Comparison of ENCODE assay signal across 8 cellular contexts in genomic region chr16:84116720-84117481, GRCh38. TPM values are rescaled to one million over a fixed set of nuclear protein-coding genes. Genes with fewer than 3 reads are reported as not detected.
DNase-seq lines count a peak whose midpoint lies in the region; ATAC-seq and TF ChIP-seq lines count a peak whose summit lies in the region.

Gene MBTPS1 (minus strand): TSS chr16:84116942. CDS start chr16:84101783, 15,159 bp downstream.

- intact Hi-C loops in IMR-90 (cut with micrococcal nuclease) = loop anchor here (5.0 to 10.0 kb wide), 2 partner anchors 60 to 368 kb away; no protein-coding TSS in a partner anchor
- intact Hi-C loops in OCI-LY7 (cut with micrococcal nuclease; ENCODE audit: unreplicated experiment) = loop anchor here (1.0 kb wide), 1 partner anchor 32 kb away; no protein-coding TSS in a partner anchor
- intact Hi-C loops in mucosa of descending colon (cut with DNase I, micrococcal nuclease) = no loop called here

- H2AK5ac ChIP-seq in IMR-90 (ENCODE audit: low read depth, low read length) = peak within 1 kb of the TSS; percentile 85

- H3K4ac ChIP-seq in IMR-90 (ENCODE audit: low read depth, low read length) = peak within 1 kb of the TSS; percentile 55

- CTCF ChIA-PET in IMR-90 (lab: Yijun Ruan, JAX) = interaction anchor here (0.8 to 2.0 kb wide), 4 partner anchors 32 to 70 kb away, joined by 3 to 7 read pairs (median 4); partner anchors contain the start of gene TAF1C
- CTCF ChIA-PET in OCI-LY7 (lab: Charles Lee; ENCODE audit: unreplicated experiment) = interaction anchor here (1.1 to 1.5 kb wide), 2 partner anchors 29 to 32 kb away, joined by 4 to 5 read pairs; no protein-coding TSS in a partner anchor

- peaks cover 10 to 29% of the 10 kb centered on the region in 2 experiments for H3K79me1 ChIP-seq in IMR-90 (ENCODE audit: low read depth in 1 of 2, low read length in 2 of 2)

- H4K8ac ChIP-seq in IMR-90 (ENCODE audit: low read depth in 2 of 2, low read length in 2 of 2) = peak within 1 kb of the TSS; percentile 84 to 98

- ATAC-seq in GM21528 (IDR thresholded peaks at IDR 0.05; ENCODE audit: low FRiP score, unreplicated experiment) (peak; percentile 90), IMR-90 (ENCODE audit: low read depth) (peak; percentile 96), mucosa of descending colon (peak; percentile 98)

- H3K9ac ChIP-seq in IMR-90 (ENCODE audit: low read depth, low read length) = peak within 1 kb of the TSS; percentile 98

- TF ChIP-seq POLR2A in IMR-90 (IDR thresholded peaks at IDR 0.05; ENCODE audit: low read depth, low read length) = peak; percentile 83

- H2BK5ac ChIP-seq in IMR-90 (ENCODE audit: low read depth, low read length, poor library complexity, severe bottlenecking) = peak within 1 kb of the TSS; percentile 76

- H3K79me2 ChIP-seq in OCI-LY7 (ENCODE audit: insufficient read depth, low read depth, low read length) = peaks cover 52% of the 10 kb centered on the region

- no peak within 1 kb of the TSS for H2BK15ac ChIP-seq in IMR-90 (ENCODE audit: low read depth, low read length)

- H2AK9ac ChIP-seq in IMR-90 (replicated peaks; ENCODE audit: low read depth, low read length, poor library complexity) = peak within 1 kb of the TSS; percentile 89

- H3K56ac ChIP-seq in IMR-90 (ENCODE audit: extremely low read depth, insufficient read depth, low read length) = peak within 1 kb of the TSS; percentile 76

- DNase-seq in DMS 273 (lab: John Stamatoyannopoulos, UW; ENCODE audit: unreplicated experiment) (peak; percentile 99), IMR-90 (peak; percentile 97), OCI-LY7 (ENCODE audit: low spot score) (peak; percentile 97), activated T-cell treated with anti-CD3 and anti-CD28 coated beads for 24 hours (ENCODE audit: low read depth) (peak; percentile 97), epithelial cell of esophagus (ENCODE audit: low read depth) (peak; percentile 98), mucosa of descending colon (peak; percentile 98 to 99 (median 99))
- DNase-seq in stimulated activated CD8-positive, alpha-beta memory T cell treated with anti-CD3 and anti-CD28 coated beads, Interleukin-4, amount 100 ng/mL, for 24 hours (ENCODE audit: low read depth) = peak; percentile 98

- H3K9me2 ChIP-seq in OCI-LY7 (ENCODE audit: insufficient read depth, low read length) = no peaks in the 10 kb centered on the region

- H3K27ac ChIP-seq in IMR-90 (ENCODE audit: insufficient read depth, low read length) = peak within 1 kb of the TSS; percentile 95
- H3K27ac ChIP-seq in OCI-LY7 (ENCODE audit: low read depth, low read length, poor library complexity, severe bottlenecking) = peak within 1 kb of the TSS; percentile 72

- H3K4me1 ChIP-seq in IMR-90 (ENCODE audit: control insufficient read depth, insufficient read depth, low read length) = no peaks in the 10 kb centered on the region
- peaks cover 15% of the 10 kb centered on the region for H3K4me1 ChIP-seq in OCI-LY7 (ENCODE audit: insufficient read depth, low read length, poor library complexity, severe bottlenecking)
- peaks cover 13% of the 10 kb centered on the region for H3K4me1 ChIP-seq in mucosa of descending colon (ENCODE audit: low read depth)

- TF ChIP-seq RAD21 in IMR-90 (IDR thresholded peaks at IDR 0.05; ENCODE audit: low read length) = no peak

- H4K91ac ChIP-seq in IMR-90 (ENCODE audit: insufficient read depth, low read depth, low read length) = peak within 1 kb of the TSS; percentile 53

- H3K4me2 ChIP-seq in IMR-90 (ENCODE audit: low read depth, low read length) = peak within 1 kb of the TSS; percentile 98
- peak within 1 kb of the TSS; percentile 87 for H3K4me2 ChIP-seq in OCI-LY7 (ENCODE audit: low read length)

- no peaks in the 10 kb centered on the region for H3K27me3 ChIP-seq in IMR-90 (ENCODE audit: control insufficient read depth, insufficient read depth, low read length)

- H4K5ac ChIP-seq in IMR-90 (ENCODE audit: low read depth, low read length) = peak within 1 kb of the TSS; percentile 70

- in situ Hi-C loops in IMR-90 (cut with MboI; ENCODE audit: low sequenced_read_pairs) = no loop called here

- BruUV-seq in IMR-90 (replicated peaks; lab: Mats Ljungman, UMichigan) (no TSS peak), OCI-LY7 (replicated peaks; lab: Mats Ljungman, UMichigan) (no TSS peak)

- TF ChIP-seq CTCF in IMR-90 (conservative IDR thresholded peaks at IDR 0.05; ENCODE audit: low read depth, low read length) (no peak), OCI-LY7 (conservative IDR thresholded peaks at IDR 0.05; ENCODE audit: low read length) (no peak), epithelial cell of esophagus (IDR thresholded peaks at IDR 0.05; ENCODE audit: insufficient read depth, low read depth, low read length, missing control alignments) (no peak), mucosa of descending colon (IDR thresholded peaks at IDR 0.05) (peak; percentile 33)

- no peak within 1 kb of the TSS for H2BK120ac ChIP-seq in IMR-90 (ENCODE audit: low read depth, low read length)

- H3K36me3 ChIP-seq in IMR-90 (ENCODE audit: control insufficient read depth, insufficient read depth, low read length) (no peaks in the 10 kb centered on the region), OCI-LY7 (ENCODE audit: insufficient read depth, low read length) (peaks cover 5% of the 10 kb centered on the region), mucosa of descending colon (ENCODE audit: low read depth) (no peaks in the 10 kb centered on the region)

- H4K20me1 ChIP-seq in IMR-90 (ENCODE audit: insufficient read depth, low read length) = no peaks in the 10 kb centered on the region
- H4K20me1 ChIP-seq in OCI-LY7 (ENCODE audit: insufficient read depth, low read length) = no peaks in the 10 kb centered on the region

- H3K18ac ChIP-seq in IMR-90 (ENCODE audit: low read depth, low read length) = peak within 1 kb of the TSS; percentile 36

- H3K9me3 ChIP-seq in IMR-90 (ENCODE audit: control insufficient read depth, insufficient read depth, low read length) (no peaks in the 10 kb centered on the region), OCI-LY7 (ENCODE audit: low read length) (no peaks in the 10 kb centered on the region), mucosa of descending colon (no peaks in the 10 kb centered on the region)

- H2AFZ ChIP-seq in IMR-90 (replicated peaks; ENCODE audit: low read length, poor library complexity) = peak within 1 kb of the TSS; percentile 98
- peak within 1 kb of the TSS; percentile 75 for H2AFZ ChIP-seq in OCI-LY7 (ENCODE audit: low read length)

- peak within 1 kb of the TSS; percentile 31 for H3K23ac ChIP-seq in IMR-90 (ENCODE audit: low read depth, low read length)

- POLR2A ChIA-PET in IMR-90 (lab: Charles Lee; ENCODE audit: unreplicated experiment) = interaction anchor here (0.8 kb wide), 1 partner anchor 28 kb away, joined by 3 read pairs; the partner anchor contains the start of genes DNAAF1 and HSDL1
- POLR2A ChIA-PET in OCI-LY7 (lab: Charles Lee) = interaction anchor here (0.5 to 1.8 kb wide), 11 partner anchors 10 to 103 kb away, joined by 3 to 15 read pairs (median 5); partner anchors contain the start of genes DNAAF1 and HSDL1

- peak within 1 kb of the TSS; percentile 44 for H3K14ac ChIP-seq in IMR-90 (replicated peaks; ENCODE audit: low read depth, low read length)

- no peaks in the 10 kb centered on the region; the same call in 1 of the 2 replicates for H3K9me1 ChIP-seq in IMR-90 (ENCODE audit: insufficient read depth, low read length)

- H3K4me3 ChIP-seq in IMR-90 (ENCODE audit: insufficient read depth, low read depth, low read length) = peak within 1 kb of the TSS; percentile 85
- H3K4me3 ChIP-seq in OCI-LY7 (ENCODE audit: low read depth, low read length, poor library complexity, severe bottlenecking) = peak within 1 kb of the TSS; percentile 84
- H3K4me3 ChIP-seq in epithelial cell of esophagus (ENCODE audit: low read length) = peak within 1 kb of the TSS; percentile 77
- H3K4me3 ChIP-seq in mucosa of descending colon = peak within 1 kb of the TSS; percentile 76

- 0% methylated on average over 67 of the region's 93 CpGs; no CpG with 5 or more reads in 1 of the 2 experiments for WGBS in IMR-90 (ENCODE audit: extremely low coverage in 2 of 2, insufficient read length in 1 of 2), 2 experiments

- dilution Hi-C loops in IMR-90 (cut with HindIII; ENCODE audit: low sequenced_read_pairs, unreplicated experiment) = no loop called here

- no peak within 1 kb of the TSS for H2BK20ac ChIP-seq in IMR-90 (ENCODE audit: low read depth, low read length)

TF ChIP-seq in IMR-90, 13 proteins besides CTCF, POLR2A, EP300 and RAD21:
- TF ChIP-seq, protein P1, sequence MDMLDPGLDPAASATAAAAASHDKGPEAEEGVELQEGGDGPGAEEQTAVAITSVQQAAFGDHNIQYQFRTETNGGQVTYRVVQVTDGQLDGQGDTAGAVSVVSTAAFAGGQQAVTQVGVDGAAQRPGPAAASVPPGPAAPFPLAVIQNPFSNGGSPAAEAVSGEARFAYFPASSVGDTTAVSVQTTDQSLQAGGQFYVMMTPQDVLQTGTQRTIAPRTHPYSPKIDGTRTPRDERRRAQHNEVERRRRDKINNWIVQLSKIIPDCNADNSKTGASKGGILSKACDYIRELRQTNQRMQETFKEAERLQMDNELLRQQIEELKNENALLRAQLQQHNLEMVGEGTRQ (IDR thresholded peaks at IDR 0.05; ENCODE audit: low read depth, low read length) = peak; percentile 13; the same call in 1 of the 2 replicates
- TF ChIP-seq NFE2L2 (IDR thresholded peaks at IDR 0.05; ENCODE audit: low read depth, low read length) (0 out of 2 replicates have a peak, but pooled peaks have one; percentile 1), FOS (IDR thresholded peaks at IDR 0.05; ENCODE audit: low read depth, low read length) (no peak), RFX5 (IDR thresholded peaks at IDR 0.05; ENCODE audit: low read depth, low read length) (no peak), MAZ (IDR thresholded peaks at IDR 0.05; ENCODE audit: borderline replicate concordance, low read depth, low read length) (peak; percentile 76; the same call in 1 of the 2 replicates), BHLHE40 (IDR thresholded peaks at IDR 0.05; ENCODE audit: low read depth, low read length) (peak; percentile 32; the same call in 1 of the 2 replicates), MAFK (IDR thresholded peaks at IDR 0.05; ENCODE audit: low read depth, low read length) (no peak), MXI1 (IDR thresholded peaks at IDR 0.05; ENCODE audit: borderline replicate concordance, low read depth, low read length) (peak; percentile 78; the same call in 1 of the 2 replicates), SMC3 (IDR thresholded peaks at IDR 0.05; ENCODE audit: low read depth, low read length) (no peak)

RNA-seq across cellular contexts. Expression of gene MBTPS1, which starts in this region (rescaled TPM):
- 70.3 and 70.4 TPM in 2 replicates for total RNA-seq in IMR-90 (2012; rRNA removed)
- 45.9 and 59.0 TPM in 2 replicates for polyA plus RNA-seq in IMR-90 (2012; rRNA removed)
- 51.7 and 95.2 TPM in 2 replicates for polyA plus RNA-seq in IMR-90 (2012; cell fraction: cytosol; rRNA removed)
- 75.3 and 106 TPM in 2 replicates for polyA plus RNA-seq in IMR-90 (2012; cell fraction: nucleus; rRNA removed; ENCODE audit: low replicate concordance)
- total RNA-seq in OCI-LY7 (2014; rRNA removed; shearing (Covaris generic)) = 39.4 and 49.6 TPM in 2 replicates
- total RNA-seq in OCI-LY7 (2022) = 65.2 and 71.8 TPM in 2 replicates
- 10 to 100 TPM; 66.1 to 97.0 (median 93.4) TPM for total RNA-seq in mucosa of descending colon

Comparison
In these comparisons a context has a peak if more than half of its experiments do, and no peak if none do; other contexts are left out.
1. Peak in every context shown above with its lines: DNase-seq, ATAC-seq, H3K4me3 ChIP-seq and H3K27ac ChIP-seq.
2. intact Hi-C loops: an anchor here in IMR-90 (5.0 to 10.0 kb wide) and OCI-LY7 (1.0 kb wide); none called in mucosa of descending colon.